ENCODE assay signal across 10 cellular contexts in genomic region chr12:52117806-52118475, GRCh38. TPM values are rescaled to one million over a fixed set of nuclear protein-coding genes. Genes with fewer than 3 reads are reported as not detected.
A peak's percentile ranks its signal among the peaks of the same experiment; 100 is the strongest.
DNase-seq lines count a peak whose midpoint lies in the region; ATAC-seq and TF ChIP-seq lines count a peak whose summit lies in the region.
"Not testable (repeated sequence)": the region's sequence is repeated elsewhere in the genome, so short reads cannot be mapped to it uniquely, and the experiment has no call there.
"Had no signal": no experiment of that assay in that cellular context is flagged by ENCODE, and none has a peak within 500 bp of the region (broad histone marks: within the 10 kb centered on the region; RNA-seq: fewer than 3 reads in every experiment).

No MANE protein-coding gene starts in this region.

- H3K27ac ChIP-seq in MM.1S (ENCODE audit: low read length): peak overlapping the region; percentile 49; the same call in 1 of the 2 replicates
- H3K27ac ChIP-seq in OCI-LY1 (ENCODE audit: low read depth, low read length, poor library complexity, severe bottlenecking): peak overlapping the region; percentile 98
- H3K27ac ChIP-seq in thymus (ENCODE audit: low read depth): peak overlapping the region; percentile 52

- H3K27me3 ChIP-seq in MM.1S (replicated peaks; ENCODE audit: insufficient read depth, low read length): peaks cover 27% of the 10 kb centered on the region
- H3K27me3 ChIP-seq in OCI-LY1 (ENCODE audit: insufficient read depth, low read length); thymus (ENCODE audit: control insufficient read depth, insufficient read depth): not testable (repeated sequence)

- not testable (repeated sequence) for H3K9me2 ChIP-seq in MM.1S (replicated peaks; ENCODE audit: insufficient read depth, low read length); OCI-LY1 (ENCODE audit: low read depth, low read length)

- DNase-seq in DMS 273 (lab: John Stamatoyannopoulos, UW; ENCODE audit: unreplicated experiment) (peak; percentile 28), glomerular visceral epithelial cell (ENCODE audit: extremely low spot score) (peak; percentile 49)
- DNase-seq in MM.1S: not testable (repeated sequence)

- 94% methylated on average over 20 of the region's 20 CpGs for WGBS in thymus

- H3K4me2 ChIP-seq in MM.1S (ENCODE audit: low read depth, low read length): peak overlapping the region; percentile 15; the same call in 1 of the 2 replicates
- peak overlapping the region; percentile 72 for H3K4me2 ChIP-seq in OCI-LY1 (ENCODE audit: low read length)

- not testable (repeated sequence) for H3K9me3 ChIP-seq in MM.1S (replicated peaks; ENCODE audit: insufficient read depth, low read length); OCI-LY1 (ENCODE audit: low read length); thymus (ENCODE audit: control insufficient read depth)

- H2AFZ ChIP-seq in MM.1S (ENCODE audit: low read length); OCI-LY1 (ENCODE audit: low read length): not testable (repeated sequence)

- H3K36me3 ChIP-seq in MM.1S (replicated peaks; ENCODE audit: insufficient read depth, low read length); thymus (ENCODE audit: control insufficient read depth, insufficient read depth): not testable (repeated sequence)
- H3K36me3 ChIP-seq in OCI-LY1 (ENCODE audit: insufficient read depth, low read length): peaks cover 33% of the 10 kb centered on the region

- H3K9ac ChIP-seq in MM.1S (ENCODE audit: low read length): not testable (repeated sequence)
- peak overlapping the region; percentile 77 for H3K9ac ChIP-seq in OCI-LY1 (ENCODE audit: low read length)

- TF ChIP-seq CTCF in MM.1S (IDR thresholded peaks at IDR 0.05; ENCODE audit: low read length); OCI-LY1 (IDR thresholded peaks at IDR 0.05; ENCODE audit: low read length): not testable (repeated sequence)

- H3F3A ChIP-seq in MM.1S (ENCODE audit: insufficient read depth, low read length): peaks cover 25% of the 10 kb centered on the region
- H3F3A ChIP-seq in OCI-LY1 (ENCODE audit: insufficient read depth, low read length): not testable (repeated sequence)

- not testable (repeated sequence) for H3K79me2 ChIP-seq in MM.1S (ENCODE audit: low read length); OCI-LY1 (ENCODE audit: insufficient read depth, low read length)

- peaks cover 42% of the 10 kb centered on the region for H3K4me1 ChIP-seq in MM.1S (ENCODE audit: low read length)
- H3K4me1 ChIP-seq in OCI-LY1 (ENCODE audit: insufficient read depth, low read length, severe bottlenecking): peaks cover 67% of the 10 kb centered on the region
- H3K4me1 ChIP-seq in thymus (ENCODE audit: control insufficient read depth, insufficient read depth, low read length): not testable (repeated sequence)

- not testable (repeated sequence) for H3K4me3 ChIP-seq in MM.1S (ENCODE audit: low read length); thymus (ENCODE audit: low read length)
- peak overlapping the region; percentile 61 for H3K4me3 ChIP-seq in OCI-LY1 (ENCODE audit: low read depth, low read length, poor library complexity, severe bottlenecking)

- not testable (repeated sequence) for H4K20me1 ChIP-seq in MM.1S (ENCODE audit: insufficient read depth, low read length); OCI-LY1 (ENCODE audit: insufficient read depth, low read length)

- ATAC-seq in GM19023 (IDR thresholded peaks at IDR 0.05; ENCODE audit: unreplicated experiment): peak; percentile 13
- peak; percentile 22 for ATAC-seq in GM21576 (IDR thresholded peaks at IDR 0.05; ENCODE audit: unreplicated experiment)
- peak; percentile 31 for ATAC-seq in HG03064 (IDR thresholded peaks at IDR 0.05; ENCODE audit: low read depth, unreplicated experiment)

RNA-seq across cellular contexts. Expression of gene SMIM41, which starts 38.4 kb away (rescaled TPM):
- 0.14 TPM for polyA plus RNA-seq in thymus
- polyA plus RNA-seq: IMR-90, SK-N-SH had no signal

RNA-seq across cellular contexts. Expression of gene ATG101, which starts 48.2 kb away (rescaled TPM):
- 36.7 TPM for polyA plus RNA-seq in thymus
